In the genomic region with DNA sequence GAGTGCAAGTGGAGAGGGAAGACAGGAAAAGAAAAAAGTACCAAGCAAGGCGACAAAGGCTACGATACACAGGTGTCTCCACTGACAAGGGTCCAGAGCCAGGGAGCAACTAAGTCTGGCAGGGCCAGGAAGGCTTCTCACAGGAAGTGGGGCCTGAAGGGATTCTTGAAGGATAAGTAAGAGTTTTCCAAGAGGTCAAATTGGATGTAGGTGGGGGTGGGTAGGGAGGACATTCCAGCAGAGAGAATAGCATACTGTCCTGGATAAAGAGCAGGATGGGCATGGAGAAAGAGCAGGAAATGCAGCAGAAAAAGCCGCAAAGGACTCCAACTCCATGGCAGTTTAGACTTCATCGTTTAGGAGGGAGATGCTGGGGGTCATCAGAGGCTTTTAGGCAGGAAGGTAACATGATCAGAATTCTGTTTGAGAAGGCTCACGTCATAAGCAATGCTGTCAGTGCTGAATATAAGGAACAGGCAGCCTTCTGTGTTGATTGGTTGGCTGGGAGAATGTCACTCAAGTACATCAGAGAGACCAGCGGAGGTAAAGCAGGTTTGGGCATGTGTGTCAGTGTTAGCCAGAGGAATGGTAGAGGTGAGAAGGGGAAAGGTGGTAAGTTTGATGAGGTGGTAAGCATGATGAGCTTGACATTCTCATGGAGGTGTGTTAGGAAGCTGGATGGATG, we compare ENCODE assay signal across 9 cellular contexts. TPM values are rescaled to one million over a fixed set of nuclear protein-coding genes. Genes with fewer than 3 reads are reported as not detected.
DNase-seq lines count a peak whose midpoint lies in the region; ATAC-seq, FAIRE-seq and TF ChIP-seq lines count a peak whose summit lies in the region.
"Had no signal": no experiment of that assay in that cellular context is flagged by ENCODE, and none has a peak within 500 bp of the region (broad histone marks: within the 10 kb centered on the region; RNA-seq: fewer than 3 reads in every experiment).

No MANE protein-coding gene starts in this region.

- POLR2A ChIA-PET in RWPE1 (lab: Yijun Ruan, JAX; ENCODE audit: low non-redundant PET): no interaction called here

- peaks cover 94% of the 10 kb centered on the region for H3K4me1 ChIP-seq in effector memory CD4-positive, alpha-beta T cell (ENCODE audit: control insufficient read depth, insufficient read depth, low read length, poor library complexity, severe bottlenecking)

- no peak for ATAC-seq in GM19397 (IDR thresholded peaks at IDR 0.05; ENCODE audit: unreplicated experiment)

- no peaks in the 10 kb centered on the region for H3K27me3 ChIP-seq in effector memory CD4-positive, alpha-beta T cell (replicated peaks; ENCODE audit: control insufficient read depth, insufficient read depth, low read length, poor library complexity, severe bottlenecking)

- H3K27ac ChIP-seq in RWPE1: no peak overlapping the region
- peak overlapping the region; percentile 81 for H3K27ac ChIP-seq in effector memory CD4-positive, alpha-beta T cell (ENCODE audit: insufficient read depth, low read length, poor library complexity, severe bottlenecking)
- peak overlapping the region in 13 of 21 experiments; percentile 9 to 97 (median 77) for H3K27ac ChIP-seq in skin epidermis

- CTCF ChIA-PET in RWPE1 (lab: Yijun Ruan, JAX): no interaction called here

- H3K4me3 ChIP-seq in effector memory CD4-positive, alpha-beta T cell (ENCODE audit: insufficient read depth, low read depth, low read length, poor library complexity, severe bottlenecking): peak overlapping the region; percentile 0
- H3K4me3 ChIP-seq in skin epidermis: no peak overlapping the region

- FAIRE-seq in GM19239 (lab: Jason Lieb, UNC): peak; percentile 56

- no peaks in the 10 kb centered on the region for H3K36me3 ChIP-seq in effector memory CD4-positive, alpha-beta T cell (ENCODE audit: control insufficient read depth, insufficient read depth, low read length)

- no peak for DNase-seq in GM19239 (ENCODE audit: insufficient read length, low spot score)
- DNase-seq in RWPE1 (ENCODE audit: low spot score): peak; percentile 22
- no peak for DNase-seq in effector memory CD4-positive, alpha-beta T cell
- DNase-seq in RKO (ENCODE audit: low spot score): no peak
- DNase-seq in occipital lobe (lab: John Stamatoyannopoulos, UW): no peak
- DNase-seq: HCEC 1CT, NCI-H1436 had no signal

- no peaks in the 10 kb centered on the region for H3K9me3 ChIP-seq in effector memory CD4-positive, alpha-beta T cell (ENCODE audit: control insufficient read depth, low read length)

- TF ChIP-seq CTCF in RWPE1 (conservative IDR thresholded peaks at IDR 0.05; ENCODE audit: low read depth): no peak

RNA-seq across cellular contexts. Expression of a gene that starts 35.1 kb away (rescaled TPM):
- 2.0 TPM for total RNA-seq in occipital lobe
